Comparison of ENCODE assay signal across 14 cellular contexts in genomic region chr3:55637906-55638635, GRCh38.
A peak's percentile ranks its signal among the peaks of the same experiment; 100 is the strongest.
DNase-seq lines count a peak whose midpoint lies in the region; ATAC-seq and TF ChIP-seq lines count a peak whose summit lies in the region.
"Had no signal": no experiment of that assay in that cellular context is flagged by ENCODE, and none has a peak within 500 bp of the region (broad histone marks: within the 10 kb centered on the region; RNA-seq: fewer than 3 reads in every experiment).

No MANE protein-coding gene starts in this region.

- H3K23ac ChIP-seq in trophoblast cell (ENCODE audit: low read length): no peak overlapping the region

- H3K4me3 ChIP-seq in GM23248 (no peak overlapping the region), PC-9 (no peak overlapping the region), epithelial cell of esophagus (ENCODE audit: low read length) (no peak overlapping the region), trophoblast cell (ENCODE audit: low read depth, low read length) (no peak overlapping the region)
- H3K4me3 ChIP-seq: GM12878 had no signal

- no peak overlapping the region for H4K8ac ChIP-seq in trophoblast cell (ENCODE audit: low read depth, low read length)

- intact Hi-C loops in PC-9 (cut with micrococcal nuclease; ENCODE audit: unreplicated experiment) (no loop called here), left colon (cut with DNase I, micrococcal nuclease) (no loop called here)

- H3K36me3 ChIP-seq in GM23248 (ENCODE audit: low read depth) (no peaks in the 10 kb centered on the region), PC-9 (ENCODE audit: low read depth) (no peaks in the 10 kb centered on the region), trophoblast cell (ENCODE audit: control insufficient read depth in 1 of 2, insufficient read depth in 2 of 2, low read length in 2 of 2) (no peaks in the 10 kb centered on the region)
- H3K36me3 ChIP-seq: BE2C had no signal

- H3K18ac ChIP-seq in trophoblast cell (ENCODE audit: low read length): no peak overlapping the region

- no peak overlapping the region for H2BK5ac ChIP-seq in trophoblast cell (ENCODE audit: low read depth, low read length, poor library complexity)

- H3K4me2 ChIP-seq in GM23248 (ENCODE audit: unreplicated experiment) (no peak overlapping the region), PC-9 (peak overlapping the region; percentile 65), trophoblast cell (ENCODE audit: low read length) (no peak overlapping the region)

- CTCF ChIA-PET in PC-9 (lab: Charles Lee): interaction anchor here (0.6 kb wide), 1 partner anchor 150 kb away, joined by 12 read pairs; no protein-coding TSS in a partner anchor

- no peaks in the 10 kb centered on the region for H3K9me3 ChIP-seq in GM23248 (ENCODE audit: low read depth)
- no peaks in the 10 kb centered on the region; the same call in 1 of the 2 replicates for H3K9me3 ChIP-seq in PC-9 (ENCODE audit: insufficient read depth, low read depth)
- no peaks in the 10 kb centered on the region for H3K9me3 ChIP-seq in trophoblast cell (ENCODE audit: insufficient read depth, low read depth, low read length)
- H3K9me3 ChIP-seq: BE2C, Caco-2 had no signal

- H3K79me1 ChIP-seq in trophoblast cell (ENCODE audit: low read length): no peaks in the 10 kb centered on the region

- H2BK12ac ChIP-seq in trophoblast cell (ENCODE audit: low read length): no peak overlapping the region

- no peak overlapping the region for H4K12ac ChIP-seq in trophoblast cell (ENCODE audit: low read depth, low read length)

- DNase-seq in GM23248 (peak; percentile 11), PC-9 (no peak), epithelial cell of esophagus (ENCODE audit: low read depth) (peak; percentile 30), trophoblast cell (peak; percentile 25 to 65), DMS79 treated with DMSO at 0.1 percent for 48 hours (lab: John Stamatoyannopoulos, UW) (no peak), left lobe of liver (ENCODE audit: low spot score) (no peak), SW480 (ENCODE audit: low spot score) (no peak), left colon (no peak)
- DNase-seq: ACHN; BE2C; Caco-2; CD4-positive, alpha-beta T cell; H9 had no signal

- TF ChIP-seq CTCF in PC-9 (conservative IDR thresholded peaks at IDR 0.05): no peak
- no peak for TF ChIP-seq CTCF in epithelial cell of esophagus (IDR thresholded peaks at IDR 0.05; ENCODE audit: insufficient read depth, low read depth, low read length, missing control alignments)

- H4K91ac ChIP-seq in trophoblast cell (ENCODE audit: low read depth, low read length): no peak overlapping the region

- no peaks in the 10 kb centered on the region for H3K4me1 ChIP-seq in GM23248 (ENCODE audit: insufficient read depth)
- H3K4me1 ChIP-seq in PC-9 (replicated peaks; ENCODE audit: insufficient read depth): peaks cover 70% of the 10 kb centered on the region
- H3K4me1 ChIP-seq in trophoblast cell (ENCODE audit: control insufficient read depth in 1 of 2, insufficient read depth in 2 of 2, low read length in 2 of 2): peaks cover 3 to 12% of the 10 kb centered on the region in 2 experiments
- H3K4me1 ChIP-seq: BE2C, Caco-2 had no signal

- no peak overlapping the region for H3K4ac ChIP-seq in trophoblast cell (ENCODE audit: low read depth, low read length)

- no peaks in the 10 kb centered on the region for H3K79me2 ChIP-seq in GM23248 (ENCODE audit: insufficient read depth)
- H3K79me2 ChIP-seq in PC-9 (ENCODE audit: low read depth): no peaks in the 10 kb centered on the region
- no peaks in the 10 kb centered on the region for H3K79me2 ChIP-seq in trophoblast cell (ENCODE audit: control insufficient read depth, insufficient read depth, low read length, poor library complexity)

- no peak overlapping the region for H2BK120ac ChIP-seq in trophoblast cell (ENCODE audit: insufficient read depth, low read length, poor library complexity)

- H3K27ac ChIP-seq in GM23248: no peak overlapping the region
- H3K27ac ChIP-seq in PC-9: peak overlapping the region; percentile 96
- H3K27ac ChIP-seq in trophoblast cell (ENCODE audit: low read depth, low read length): no peak overlapping the region

- BruUV-seq in PC-9 (replicated peaks; lab: Mats Ljungman, UMichigan): no TSS peak

- H4K20me1 ChIP-seq in GM23248 (ENCODE audit: insufficient read depth) (no peaks in the 10 kb centered on the region), PC-9 (ENCODE audit: insufficient read depth) (no peaks in the 10 kb centered on the region)

- H2AFZ ChIP-seq in GM23248 (no peak overlapping the region), PC-9 (no peak overlapping the region), trophoblast cell (ENCODE audit: insufficient read depth, low read length, poor library complexity) (no peak overlapping the region)

- H3K9ac ChIP-seq in GM23248 (no peak overlapping the region), trophoblast cell (ENCODE audit: low read length) (no peak overlapping the region)

- WGBS in GM23248 (ENCODE audit: low coverage in 1 of 2, low lambda C conversion rate in 2 of 2, missing lambda C conversion rate in 2 of 2), 2 experiments: 33 to 35% methylated on average over 7 of the region's 7 CpGs
- WGBS in trophoblast cell (ENCODE audit: extremely low coverage, insufficient coverage, insufficient read length): no CpG with 5 or more reads among the region's 7 CpGs

- H3F3A ChIP-seq in GM23248 (ENCODE audit: insufficient read depth) (no peaks in the 10 kb centered on the region), PC-9 (ENCODE audit: insufficient read depth, low read depth) (peaks cover 23% of the 10 kb centered on the region)

- H3K9me2 ChIP-seq in GM23248 (ENCODE audit: insufficient read depth): peaks cover 4% of the 10 kb centered on the region; the same call in 1 of the 2 replicates
- no peaks in the 10 kb centered on the region for H3K9me2 ChIP-seq in PC-9 (ENCODE audit: insufficient read depth)

- no peak for ATAC-seq in left lobe of liver
- no peak for ATAC-seq in left colon
- ATAC-seq: GM12878 had no signal

- H3K14ac ChIP-seq in trophoblast cell (ENCODE audit: low read length): no peak overlapping the region

- POLR2A ChIA-PET in PC-9 (lab: Charles Lee; ENCODE audit: unreplicated experiment): interaction anchor here (0.6 to 0.7 kb wide), 2 partner anchors 62 to 126 kb away, joined by 6 to 7 read pairs; no protein-coding TSS in a partner anchor

- in situ Hi-C loops in GM23248 (cut with MboI): no loop called here

- H3K27me3 ChIP-seq in GM23248 (replicated peaks; ENCODE audit: insufficient read depth) (peaks cover 46% of the 10 kb centered on the region), PC-9 (ENCODE audit: insufficient read depth, low read depth) (no peaks in the 10 kb centered on the region), trophoblast cell (ENCODE audit: insufficient read depth, low read length) (no peaks in the 10 kb centered on the region)
- H3K27me3 ChIP-seq: BE2C had no signal

- H2AK5ac ChIP-seq in trophoblast cell (ENCODE audit: low read length): no peak overlapping the region

Comparison
In these comparisons a context has a peak if more than half of its experiments do, and no peak if none do; other contexts are left out.
1. DNase-seq: peak in GM23248 (single experiment), epithelial cell of esophagus (single experiment) and trophoblast cell (2 of 2); none in PC-9 (0 of 2), DMS79 treated with DMSO at 0.1 percent for 48 hours (single experiment), left lobe of liver (single experiment), SW480 (single experiment) and left colon (0 of 2).